Comparison of ENCODE assay signal across 8 cellular contexts in the genomic region with DNA sequence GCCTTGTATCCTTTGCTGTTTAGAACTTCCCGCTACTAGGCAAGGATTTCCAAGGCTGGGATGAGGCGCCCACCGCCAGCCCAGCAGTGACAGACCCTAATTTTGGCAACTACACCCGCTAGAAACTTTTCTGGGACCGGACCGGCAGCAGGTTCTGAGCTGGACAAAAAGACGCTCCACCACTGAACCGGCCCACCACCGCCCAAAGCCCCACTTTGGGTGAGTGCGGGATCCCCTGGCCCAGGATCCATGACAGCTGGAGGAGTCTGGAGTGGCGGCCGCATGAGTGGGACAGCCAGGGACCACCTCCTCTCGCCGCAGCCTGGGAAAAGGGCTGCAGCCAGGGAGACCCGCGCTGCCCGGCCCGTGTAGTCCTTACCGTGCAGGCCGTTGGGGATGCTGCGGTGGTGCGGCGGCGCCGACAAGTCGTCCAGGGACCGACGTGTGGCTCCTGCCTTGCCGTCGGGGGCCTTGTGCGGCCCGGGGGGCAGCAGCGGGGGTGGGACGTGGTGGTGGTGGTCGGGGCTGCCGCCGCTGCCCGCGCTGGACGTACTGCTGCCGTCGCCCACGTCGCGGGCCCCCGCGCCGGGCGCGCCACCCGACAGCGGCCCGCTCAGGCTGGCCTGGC. TPM values are rescaled to one million over a fixed set of nuclear protein-coding genes. Genes with fewer than 3 reads are reported as not detected.
DNase-seq lines count a peak whose midpoint lies in the region; ATAC-seq and TF ChIP-seq lines count a peak whose summit lies in the region.

No MANE protein-coding gene starts in this region.

- H3K27ac Mint-ChIP-seq in HFFc6 (peak overlapping the region; percentile 72; the same call in 1 of the 2 replicates), chondrocyte (ENCODE audit: unreplicated experiment) (no peak overlapping the region)

- BruUV-seq in A673 (replicated peaks; lab: Mats Ljungman, UMichigan): no TSS peak

- H3K27me3 Mint-ChIP-seq in HFFc6 (ENCODE audit: insufficient read depth) (no peaks in the 10 kb centered on the region; the same call in 1 of the 2 replicates), chondrocyte (ENCODE audit: low read depth) (no peaks in the 10 kb centered on the region)

- DNase-seq in A673 (ENCODE audit: low spot score): no peak
- no peak for DNase-seq in HFFc6
- no peak for DNase-seq in chondrocyte (ENCODE audit: low spot score)
- DNase-seq in NK-92 (lab: John Stamatoyannopoulos, UW; ENCODE audit: unreplicated experiment): no peak

- TF ChIP-seq CTCF in A673 (conservative IDR thresholded peaks at IDR 0.05; ENCODE audit: low read depth, low read length) (no peak), HFFc6 (IDR thresholded peaks at IDR 0.05) (no peak), chondrocyte (IDR thresholded peaks at IDR 0.05) (no peak)

- CTCF ChIA-PET in A673 (lab: Charles Lee): interaction anchor here (0.6 kb wide), 1 partner anchor 251 kb away, joined by 11 read pairs; no protein-coding TSS in a partner anchor

- H3K4me1 Mint-ChIP-seq in HFFc6 (ENCODE audit: low read depth) (peaks cover 36% of the 10 kb centered on the region), chondrocyte (ENCODE audit: low read depth) (peaks cover 24% of the 10 kb centered on the region)

- ATAC-seq in HG03457 (IDR thresholded peaks at IDR 0.05; ENCODE audit: unreplicated experiment): no peak
- no peak for ATAC-seq in GM19328 (IDR thresholded peaks at IDR 0.05; ENCODE audit: unreplicated experiment)
- no peak for ATAC-seq in GM21390 (IDR thresholded peaks at IDR 0.05; ENCODE audit: unreplicated experiment)

- peak overlapping the region; percentile 85 for H3K4me3 ChIP-seq in A673 (ENCODE audit: low read depth, low read length, poor library complexity, severe bottlenecking)
- H3K4me3 ChIP-seq in muscle layer of duodenum (ENCODE audit: low read depth in 1 of 2, low read length in 2 of 2): peak overlapping the region; percentile 67

- H3K27ac ChIP-seq in A673 (ENCODE audit: low read depth, low read length, poor library complexity, severe bottlenecking): no peak overlapping the region
- H3K27ac ChIP-seq in muscle layer of duodenum (ENCODE audit: low read length): peak overlapping the region; percentile 58

- H3K36me3 ChIP-seq in A673 (ENCODE audit: insufficient read depth, low read length, poor library complexity, severe bottlenecking): no peaks in the 10 kb centered on the region
- no peaks in the 10 kb centered on the region for H3K36me3 ChIP-seq in muscle layer of duodenum (ENCODE audit: control insufficient read depth in 1 of 2, insufficient read depth in 2 of 2, low read length in 2 of 2)

- H3K9me3 Mint-ChIP-seq in HFFc6 (no peaks in the 10 kb centered on the region; the same call in 1 of the 2 replicates), chondrocyte (ENCODE audit: low read depth) (no peaks in the 10 kb centered on the region)

- H3K4me3 Mint-ChIP-seq in HFFc6: peak overlapping the region; percentile 91
- H3K4me3 Mint-ChIP-seq in chondrocyte (ENCODE audit: unreplicated experiment): peak overlapping the region; percentile 46

- POLR2A ChIA-PET in A673 (lab: Charles Lee; ENCODE audit: low non-redundant PET): no interaction called here

- H3K36me3 Mint-ChIP-seq in HFFc6 (ENCODE audit: low read depth): no peaks in the 10 kb centered on the region; the same call in 1 of the 2 replicates
- no peaks in the 10 kb centered on the region for H3K36me3 Mint-ChIP-seq in chondrocyte (ENCODE audit: low read depth)

- H3K9me3 ChIP-seq in A673 (ENCODE audit: low read depth, low read length, poor library complexity, severe bottlenecking) (no peaks in the 10 kb centered on the region), muscle layer of duodenum (ENCODE audit: control insufficient read depth in 1 of 2, low read length in 2 of 2) (no peaks in the 10 kb centered on the region)

- H3K27me3 ChIP-seq in A673 (replicated peaks; ENCODE audit: insufficient read depth, low read depth, low read length, poor library complexity) (no peaks in the 10 kb centered on the region), muscle layer of duodenum (ENCODE audit: low read depth, low read length) (no peaks in the 10 kb centered on the region)

- peaks cover 24% of the 10 kb centered on the region for H3K4me1 ChIP-seq in A673 (ENCODE audit: insufficient read depth, low read length, poor library complexity, severe bottlenecking)
- peaks cover 10 to 39% of the 10 kb centered on the region in 2 donors for H3K4me1 ChIP-seq in muscle layer of duodenum (ENCODE audit: control insufficient read depth in 1 of 2, insufficient read depth in 2 of 2, low read length in 2 of 2)

- intact Hi-C loops in A673 (cut with micrococcal nuclease; ENCODE audit: unreplicated experiment): no loop called here

RNA-seq across cellular contexts. Expression of a gene that starts 1.1 kb away (rescaled TPM):
- total RNA-seq in A673 (2021) (24.6 and 31.5 TPM in 2 replicates), chondrocyte (4.0 to 7.0 TPM (median 6.5 TPM) in 3 replicates)
- 10 to 100 TPM; 31.3 to 41.4 (median 34.3) TPM for total RNA-seq in HFFc6 (2021; fragmentation: NEBNext Ultra II Directional; extraction: Animal tissue kit (Norgen Biotek cat#: 25700))

RNA-seq across cellular contexts. Expression of a gene that starts 42.0 kb away (rescaled TPM):
- total RNA-seq in A673 (2021): 0.06 and 0.15 TPM in 2 replicates
- total RNA-seq in HFFc6 (2021; fragmentation: NEBNext Ultra II Directional; extraction: Animal tissue kit (Norgen Biotek cat#: 25700)): 1 to 10 TPM in 5 of 6 experiments, under 1 TPM in 1; 0.99 to 2.8 (median 1.3) TPM
- 1.6 to 5.9 TPM (median 5.6 TPM) in 3 replicates for total RNA-seq in chondrocyte
